ENCODE assay signal across 10 cellular contexts in the genomic region with DNA sequence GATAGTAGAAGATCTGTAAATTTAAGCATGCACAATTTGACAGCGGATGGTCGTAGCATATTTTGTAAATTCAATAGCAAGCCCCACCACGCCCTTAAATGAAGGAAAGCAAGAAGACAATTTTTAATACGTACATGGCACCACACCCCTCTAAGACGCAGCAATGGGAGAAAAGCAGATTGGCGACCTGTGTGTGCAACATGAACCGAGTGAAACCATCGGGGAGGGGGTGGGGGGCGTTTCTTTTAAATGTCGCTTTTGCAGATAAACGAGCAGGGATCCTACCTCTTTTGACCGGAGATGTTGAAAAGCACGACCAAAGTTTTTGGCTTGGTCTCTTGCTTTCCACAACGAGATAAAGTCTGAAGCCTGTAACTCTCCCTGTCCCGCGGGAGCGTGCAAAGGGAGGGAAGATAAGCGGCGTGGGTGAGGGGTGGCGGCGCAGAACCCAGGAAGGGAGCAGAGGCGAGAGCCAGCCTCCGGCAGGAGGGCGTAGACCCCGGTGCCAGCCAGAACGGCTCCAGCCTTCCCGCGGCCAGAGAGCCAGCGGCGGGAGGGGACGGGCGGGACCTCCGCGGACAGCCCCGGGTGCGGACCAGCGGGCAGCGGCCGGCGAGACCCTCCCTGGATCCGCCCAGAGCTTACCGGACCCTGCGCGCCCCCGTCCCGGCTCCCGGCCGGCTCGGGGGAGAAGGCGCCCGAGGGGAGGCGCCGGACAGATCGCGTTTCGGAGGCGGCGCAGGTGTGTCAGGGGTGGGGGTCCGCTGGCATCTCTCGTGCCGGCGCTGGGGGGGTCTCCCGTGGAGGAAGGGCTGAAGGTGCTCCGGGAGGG. TPM values are rescaled to one million over a fixed set of nuclear protein-coding genes. Genes with fewer than 3 reads are reported as not detected.
A peak's percentile ranks its signal among the peaks of the same experiment; 100 is the strongest.
DNase-seq lines count a peak whose midpoint lies in the region; ATAC-seq and TF ChIP-seq lines count a peak whose summit lies in the region.
"Had no signal": no experiment of that assay in that cellular context is flagged by ENCODE, and none has a peak within 500 bp of the region (broad histone marks: within the 10 kb centered on the region; RNA-seq: fewer than 3 reads in every experiment).

CHL1 (plus strand) TSS at position 442 of the 832 bp plus-strand sequence. CDS start 123,014 bp downstream, outside the sequence.

- H3K9me3 ChIP-seq in neuron (ENCODE audit: low read length) = no peaks in the 10 kb centered on the region

- H3K36me3 Mint-ChIP-seq in IgD-negative memory B cell = peaks cover 4% of the 10 kb centered on the region
- H3K36me3 Mint-ChIP-seq in activated T-cell treated with anti-CD3 and anti-CD28 coated beads, Interleukin-2, amount 50 U/mL, for 4 hours (ENCODE audit: insufficient read depth) = no peaks in the 10 kb centered on the region

- peaks cover 6 to 16% (median 15%) of the 10 kb centered on the region in 3 donors for H3K4me1 Mint-ChIP-seq in IgD-negative memory B cell
- peaks cover 5% of the 10 kb centered on the region for H3K4me1 Mint-ChIP-seq in activated T-cell treated with anti-CD3 and anti-CD28 coated beads, Interleukin-2, amount 50 U/mL, for 4 hours (ENCODE audit: low read depth)

- no peak for DNase-seq in GM06990 (ENCODE audit: extremely low read depth, insufficient read length)
- DNase-seq in epidermal melanocyte (ENCODE audit: insufficient read length, low spot score) = peak; percentile 19
- DNase-seq in SKM-1 (lab: John Stamatoyannopoulos, UW; ENCODE audit: unreplicated experiment) = no peak
- no peak for DNase-seq in HCEC 1CT
- DNase-seq in activated T-cell treated with anti-CD3 and anti-CD28 coated beads, Interleukin-2, amount 50 U/mL, for 4 hours = no peak

- H3K4me3 Mint-ChIP-seq in IgD-negative memory B cell = peak within 1 kb of the TSS; percentile 78 to 93 (median 87)
- no peak within 1 kb of the TSS for H3K4me3 Mint-ChIP-seq in activated T-cell treated with anti-CD3 and anti-CD28 coated beads, Interleukin-2, amount 50 U/mL, for 4 hours

- H3K27me3 ChIP-seq in GM06990 (replicated peaks; ENCODE audit: control insufficient read depth, insufficient read depth, low read length) (no peaks in the 10 kb centered on the region; the same call in 1 of the 2 replicates), neuron (ENCODE audit: insufficient read depth, low read length) (peaks cover 20% of the 10 kb centered on the region)

- no peaks in the 10 kb centered on the region for H3K36me3 ChIP-seq in GM06990 (ENCODE audit: control insufficient read depth, insufficient read depth, low read length)
- no peaks in the 10 kb centered on the region for H3K36me3 ChIP-seq in neuron (ENCODE audit: insufficient read depth, low read length)

- peak within 1 kb of the TSS in 1 of 3 donors; percentile 69 for H3K27ac Mint-ChIP-seq in IgD-negative memory B cell

- peak within 1 kb of the TSS; percentile 54 for H2AFZ ChIP-seq in neuron (ENCODE audit: low read depth, low read length)

- H3K9me3 Mint-ChIP-seq in IgD-negative memory B cell = no peaks in the 10 kb centered on the region
- peaks cover 3% of the 10 kb centered on the region for H3K9me3 Mint-ChIP-seq in activated T-cell treated with anti-CD3 and anti-CD28 coated beads, Interleukin-2, amount 50 U/mL, for 4 hours

- no peak for TF ChIP-seq CTCF in GM06990 (IDR thresholded peaks at IDR 0.05; ENCODE audit: insufficient read depth, low read length, poor library complexity, severe bottlenecking)

- H3K4me3 ChIP-seq in GM06990 (replicated peaks; ENCODE audit: low read depth, low read length) = peak within 1 kb of the TSS; percentile 61
- H3K4me3 ChIP-seq in neuron (ENCODE audit: low read length) = peak within 1 kb of the TSS; percentile 42

- H3K4me1 ChIP-seq in neuron (ENCODE audit: insufficient read depth, low read length) = no peaks in the 10 kb centered on the region

- no peak for ATAC-seq in activated T-cell treated with anti-CD3 and anti-CD28 coated beads, Interleukin-2, amount 50 U/mL, for 4 hours
- no peak for ATAC-seq in HG02981 (IDR thresholded peaks at IDR 0.05; ENCODE audit: unreplicated experiment)
- ATAC-seq: HCT116 had no signal

- H3K27me3 Mint-ChIP-seq in IgD-negative memory B cell = peaks cover 11% of the 10 kb centered on the region
- peaks cover 34% of the 10 kb centered on the region for H3K27me3 Mint-ChIP-seq in activated T-cell treated with anti-CD3 and anti-CD28 coated beads, Interleukin-2, amount 50 U/mL, for 4 hours (ENCODE audit: low read depth)

RNA-seq across cellular contexts. Expression of gene CHL1, which starts in this region (rescaled TPM):
- 4.1 TPM for polyA plus RNA-seq in IgD-negative memory B cell
- under 1 TPM in 1 of 3 donors, not detected in 2; 0.25 TPM for total RNA-seq in activated T-cell treated with anti-CD3 and anti-CD28 coated beads, Interleukin-2, amount 50 U/mL, for 4 hours
- total RNA-seq: dermis microvascular lymphatic vessel endothelial cell had no signal
